In genomic region chr18:55588876-55589595, GRCh38 we compare ENCODE assay signal across 8 cellular contexts. TPM values are rescaled to one million over a fixed set of nuclear protein-coding genes. Genes with fewer than 3 reads are reported as not detected.
A peak's percentile ranks its signal among the peaks of the same experiment; 100 is the strongest.
DNase-seq lines count a peak whose midpoint lies in the region; ATAC-seq, FAIRE-seq and TF ChIP-seq lines count a peak whose summit lies in the region.

No MANE protein-coding gene starts in this region.

- peaks cover 34% of the 10 kb centered on the region for H3K79me2 ChIP-seq in Karpas-422 (ENCODE audit: low read length)

- intact Hi-C loops in kidney (cut with DNase I), result loop anchor here (5.0 kb wide), 1 partner anchor 172 kb away; no protein-coding TSS in a partner anchor

- no peak overlapping the region for H2AFZ ChIP-seq in Karpas-422 (ENCODE audit: low read length)

- H3K9me2 ChIP-seq in Karpas-422 (replicated peaks; ENCODE audit: insufficient read depth, low read length), result no peaks in the 10 kb centered on the region

- H3K36me3 ChIP-seq in Karpas-422 (ENCODE audit: insufficient read depth, low read length) (0 out of 2 replicates have a peak, but pooled peaks cover 3% of the 10 kb centered on the region), kidney (ENCODE audit: control insufficient read depth in 1 of 2, insufficient read depth in 2 of 2, low read length in 2 of 2) (no peaks in the 10 kb centered on the region)

- FAIRE-seq in kidney (lab: Jason Lieb, UNC), result no peak

- ATAC-seq in GM18907 (IDR thresholded peaks at IDR 0.05; ENCODE audit: unreplicated experiment) (no peak), HG03280 (IDR thresholded peaks at IDR 0.05; ENCODE audit: unreplicated experiment) (no peak), HG02642 (IDR thresholded peaks at IDR 0.05; ENCODE audit: poor library complexity, unreplicated experiment) (no peak)

- peak; percentile 23 for DNase-seq in COR-L47 (lab: John Stamatoyannopoulos, UW)
- no peak for DNase-seq in Karpas-422
- DNase-seq in astrocyte of the cerebellum (ENCODE audit: low read depth), result no peak
- DNase-seq in kidney, result no peak
- no peak for DNase-seq in substantia nigra (lab: John Stamatoyannopoulos, UW)

- H4K20me1 ChIP-seq in Karpas-422 (ENCODE audit: insufficient read depth, low read depth, low read length), result no peaks in the 10 kb centered on the region

- peak overlapping the region; percentile 71 for H3K4me3 ChIP-seq in Karpas-422 (ENCODE audit: low read length)
- H3K4me3 ChIP-seq in astrocyte of the cerebellum (ENCODE audit: low read depth, low read length), result peak overlapping the region; percentile 63
- peak overlapping the region; percentile 79 to 87 for H3K4me3 ChIP-seq in kidney (ENCODE audit: low read length in 2 of 2)

- in situ Hi-C loops in astrocyte of the cerebellum (cut with HindIII; ENCODE audit: low sequenced_read_pairs), result no loop called here

- peak overlapping the region; percentile 72 for H3K9ac ChIP-seq in Karpas-422 (ENCODE audit: low read length)
- H3K9ac ChIP-seq in kidney (ENCODE audit: low read length in 2 of 2), result peak overlapping the region in 1 of 2 donors; percentile 2

- peak overlapping the region; percentile 76 for H3K4me2 ChIP-seq in Karpas-422 (ENCODE audit: low read depth, low read length, poor library complexity, severe bottlenecking)

- TF ChIP-seq CTCF in astrocyte of the cerebellum (IDR thresholded peaks at IDR 0.05; ENCODE audit: low read depth, low read length, missing control alignments), result no peak
- TF ChIP-seq CTCF in kidney (IDR thresholded peaks at IDR 0.05; ENCODE audit: borderline replicate concordance, extremely low read depth, insufficient read depth), result no peak

- H3K4me1 ChIP-seq in Karpas-422 (ENCODE audit: low read length) (peaks cover 28% of the 10 kb centered on the region), kidney (ENCODE audit: control insufficient read depth in 1 of 2, insufficient read depth in 1 of 2, low read depth in 1 of 2, low read length in 2 of 2) (peaks cover 3 to 5% of the 10 kb centered on the region in 2 donors)

- no peaks in the 10 kb centered on the region for H3K9me3 ChIP-seq in Karpas-422 (ENCODE audit: low read length)
- no peaks in the 10 kb centered on the region for H3K9me3 ChIP-seq in kidney (ENCODE audit: control insufficient read depth in 1 of 2, low read length in 2 of 2)

- no peaks in the 10 kb centered on the region for H3K27me3 ChIP-seq in Karpas-422 (ENCODE audit: low read length)

- peak overlapping the region; percentile 94 for H3K27ac ChIP-seq in Karpas-422 (ENCODE audit: low read length)
- peak overlapping the region; percentile 0 to 20 for H3K27ac ChIP-seq in kidney (ENCODE audit: low read depth in 2 of 2, low read length in 2 of 2)
- H3K27ac ChIP-seq in substantia nigra (ENCODE audit: low read depth, low read length, poor library complexity, severe bottlenecking), result peak overlapping the region; percentile 88

RNA-seq across cellular contexts. Expression of gene TCF4, which starts 1.0 kb away (rescaled TPM):
- 181 and 261 TPM in 2 replicates for total RNA-seq in Karpas-422 (2014; rRNA removed; shearing (Covaris generic); ENCODE audit: low replicate concordance)
- total RNA-seq in kidney, result 60.3 TPM
- 4.4 TPM for polyA plus RNA-seq in kidney (ENCODE audit: insufficient read depth, low read depth, low replicate concordance)

Comparison
In these comparisons a context has a peak if more than half of its experiments do, and no peak if none do; other contexts are left out.
1. H3K27ac ChIP-seq: peak in every context shown above with its lines; median percentile 94 in Karpas-422; 88 in substantia nigra; 10 in kidney.